Comparison of ENCODE assay signal across 8 cellular contexts in the genomic region with DNA sequence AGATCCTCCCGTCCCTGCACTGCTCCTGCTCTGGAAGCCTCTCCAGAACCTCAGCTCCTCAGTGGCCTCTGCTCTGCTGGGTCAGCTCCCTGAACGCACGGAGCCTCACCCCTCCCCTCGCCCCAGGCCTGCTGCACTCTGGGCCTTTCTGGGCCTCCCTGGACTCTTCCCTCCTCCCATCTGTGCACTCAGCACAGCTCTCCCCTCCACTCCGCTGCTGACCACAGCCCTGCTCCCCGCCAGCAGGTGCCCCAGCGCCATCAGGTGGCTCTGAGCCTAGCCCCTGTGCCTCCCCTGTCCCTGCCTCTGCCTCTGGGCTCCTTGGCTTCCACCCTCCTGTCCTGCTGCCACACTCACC.
DNase-seq lines count a peak whose midpoint lies in the region; ATAC-seq and TF ChIP-seq lines count a peak whose summit lies in the region.
"Not testable (repeated sequence)": the region's sequence is repeated elsewhere in the genome, so short reads cannot be mapped to it uniquely, and the experiment has no call there.

No MANE protein-coding gene starts in this region.

- TF ChIP-seq POLR2A in spleen (IDR thresholded peaks at IDR 0.05); upper lobe of left lung (IDR thresholded peaks at IDR 0.05): not testable (repeated sequence)

- TF ChIP-seq CTCF in RWPE2 (IDR thresholded peaks at IDR 0.05; ENCODE audit: poor library complexity, severe bottlenecking); chondrocyte (IDR thresholded peaks at IDR 0.05); left lung (IDR thresholded peaks at IDR 0.05); spleen (IDR thresholded peaks at IDR 0.05 in 8 of 11, conservative IDR thresholded peaks at IDR 0.05 in 3 of 11); upper lobe of left lung (IDR thresholded peaks at IDR 0.05): not testable (repeated sequence)

- ATAC-seq in RWPE2 (ENCODE audit: low read depth) (peak; percentile 26), left lung (peak; percentile 35), upper lobe of left lung (ENCODE audit: low FRiP score in 2 of 2) (peak in 1 of 2 donors; percentile 48)
- peak; percentile 8 to 21 for ATAC-seq in natural killer cell treated with Interleukin-12 subunit alpha and Interleukin-12 subunit beta and Interleukin-15 and Interleukin-18, amount 100 ng/mL, for 72 hours

- H3K9me3 Mint-ChIP-seq in chondrocyte (ENCODE audit: low read depth): peaks cover 10% of the 10 kb centered on the region
- H3K9me3 Mint-ChIP-seq in natural killer cell treated with Interleukin-12 subunit alpha and Interleukin-12 subunit beta and Interleukin-15 and Interleukin-18, amount 100 ng/mL, for 72 hours: not testable (repeated sequence)

- H3K4me1 Mint-ChIP-seq in chondrocyte (ENCODE audit: low read depth); natural killer cell treated with Interleukin-12 subunit alpha and Interleukin-12 subunit beta and Interleukin-15 and Interleukin-18, amount 100 ng/mL, for 72 hours (ENCODE audit: low read depth in 2 of 2): not testable (repeated sequence)

- not testable (repeated sequence) for H3K27me3 Mint-ChIP-seq in chondrocyte (ENCODE audit: low read depth); natural killer cell treated with Interleukin-12 subunit alpha and Interleukin-12 subunit beta and Interleukin-15 and Interleukin-18, amount 100 ng/mL, for 72 hours

- not testable (repeated sequence) for H3K4me3 ChIP-seq in BLaER1; H7 (ENCODE audit: insufficient read depth, low read depth, low read length); RWPE2 (ENCODE audit: severe bottlenecking); left lung; upper lobe of left lung
- peak overlapping the region in 6 of 8 donors; percentile 24 to 69 (median 35) for H3K4me3 ChIP-seq in spleen

- peak; percentile 6 for DNase-seq in H7
- DNase-seq in RWPE2 (ENCODE audit: low spot score): peak; percentile 64
- DNase-seq in chondrocyte (ENCODE audit: low spot score): peak; percentile 53
- DNase-seq in left lung: peak in 1 of 2 donors; percentile 40
- not testable (repeated sequence) for DNase-seq in natural killer cell treated with Interleukin-12 subunit alpha and Interleukin-12 subunit beta and Interleukin-15 and Interleukin-18, amount 100 ng/mL, for 72 hours (ENCODE audit: low spot score)
- DNase-seq in spleen: peak; percentile 76
- peak; percentile 2 to 63 for DNase-seq in upper lobe of left lung

- H3K27ac Mint-ChIP-seq in chondrocyte (ENCODE audit: unreplicated experiment); natural killer cell treated with Interleukin-12 subunit alpha and Interleukin-12 subunit beta and Interleukin-15 and Interleukin-18, amount 100 ng/mL, for 72 hours: not testable (repeated sequence)

- not testable (repeated sequence) for H3K4me3 Mint-ChIP-seq in chondrocyte (ENCODE audit: unreplicated experiment); natural killer cell treated with Interleukin-12 subunit alpha and Interleukin-12 subunit beta and Interleukin-15 and Interleukin-18, amount 100 ng/mL, for 72 hours

- not testable (repeated sequence) for H3K36me3 ChIP-seq in BLaER1; H7 (replicated peaks; ENCODE audit: control insufficient read depth, insufficient read depth, low read length); RWPE2 (ENCODE audit: low read depth); left lung; spleen; upper lobe of left lung

- H3K36me3 Mint-ChIP-seq in chondrocyte (ENCODE audit: low read depth); natural killer cell treated with Interleukin-12 subunit alpha and Interleukin-12 subunit beta and Interleukin-15 and Interleukin-18, amount 100 ng/mL, for 72 hours: not testable (repeated sequence)

- intact Hi-C loops in left lung (cut with DNase I); spleen (cut with DNase I; ENCODE audit: low total_unique reads): not testable (repeated sequence)

- H3K4me1 ChIP-seq in BLaER1: peaks cover 23% of the 10 kb centered on the region
- H3K4me1 ChIP-seq in RWPE2 (ENCODE audit: insufficient read depth, poor library complexity, severe bottlenecking); left lung; upper lobe of left lung: not testable (repeated sequence)
- peaks cover 0 to 22% (median 0%) of the 10 kb centered on the region in 6 donors for H3K4me1 ChIP-seq in spleen

- WGBS in spleen, 5 donors: 64 to 81% (median 70%) methylated on average over 7 of the region's 7 CpGs
- 61 to 69% methylated on average over 7 of the region's 7 CpGs for WGBS in upper lobe of left lung, 2 donors

- H3K27ac ChIP-seq in BLaER1; RWPE2 (ENCODE audit: poor library complexity, severe bottlenecking); left lung; upper lobe of left lung: not testable (repeated sequence)
- peak overlapping the region in 5 of 8 donors; percentile 13 to 78 (median 52) for H3K27ac ChIP-seq in spleen

- H3K9me3 ChIP-seq in BLaER1; RWPE2 (ENCODE audit: severe bottlenecking); left lung; spleen; upper lobe of left lung: not testable (repeated sequence)

- not testable (repeated sequence) for TF ChIP-seq EP300 in upper lobe of left lung (IDR thresholded peaks at IDR 0.05)

- peak overlapping the region; percentile 72; the same call in 1 of the 2 replicates for H3K4me2 ChIP-seq in BLaER1

- not testable (repeated sequence) for H3K27me3 ChIP-seq in BLaER1; H7 (ENCODE audit: control insufficient read depth, insufficient read depth, low read length); RWPE2 (ENCODE audit: insufficient read depth, poor library complexity, severe bottlenecking); left lung; spleen (replicated peaks in 1 of 7); upper lobe of left lung

- H3K9ac ChIP-seq in BLaER1: not testable (repeated sequence)

- H4K20me1 ChIP-seq in BLaER1: not testable (repeated sequence)
